1 cellular context compared by ENCODE assay signal in the genomic region with DNA sequence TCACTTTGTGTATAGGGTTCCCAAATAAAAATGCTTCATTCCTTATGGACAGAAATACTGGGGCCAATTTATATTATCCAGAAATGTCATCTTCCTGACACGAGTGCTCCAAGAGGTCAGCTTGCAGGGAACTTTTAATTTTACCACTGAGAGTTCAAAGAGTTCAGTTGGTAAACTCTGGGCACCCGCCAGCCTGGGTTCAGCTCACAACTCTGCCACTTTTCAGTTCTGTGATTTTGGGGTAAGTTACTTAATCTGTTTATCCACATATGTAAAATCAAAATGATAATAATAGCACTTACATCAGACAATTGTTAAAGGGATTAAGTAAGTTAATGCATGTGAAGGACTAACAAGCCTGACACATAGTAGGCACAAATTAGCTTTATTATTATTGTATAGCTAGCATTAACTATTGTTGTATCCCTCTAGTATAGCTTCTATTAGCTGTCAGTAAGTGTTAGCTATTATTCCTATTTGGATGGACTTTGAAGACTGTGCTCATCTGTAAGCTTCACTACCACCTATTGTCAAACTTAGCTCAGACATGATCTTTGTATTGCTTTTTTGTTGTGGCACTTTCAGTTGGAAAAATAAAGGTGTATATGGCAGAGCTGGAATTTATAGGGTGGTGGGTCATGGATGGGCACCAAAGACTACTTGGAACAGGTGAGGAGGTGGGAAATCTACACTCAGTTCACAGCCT.
TF ChIP-seq lines count a peak whose summit lies in the region.

No MANE protein-coding gene starts in this region.

TF ChIP-seq in SK-N-SH treated with all-trans-retinoic acid at 6 μM for 48 hours, 23 proteins besides CTCF, POLR2A, EP300 and RAD21:
- TF ChIP-seq ZNF70 (CRISPR knock-in tag; IDR thresholded peaks at IDR 0.05) (no peak), ISL1 (CRISPR knock-in tag; IDR thresholded peaks at IDR 0.05) (no peak), ARNTL (CRISPR knock-in tag; IDR thresholded peaks at IDR 0.05; ENCODE audit: borderline replicate concordance, low read depth) (no peak), PATZ1 (CRISPR knock-in tag; IDR thresholded peaks at IDR 0.05; ENCODE audit: borderline replicate concordance) (no peak), ESRRG (CRISPR knock-in tag; IDR thresholded peaks at IDR 0.05) (no peak)
